ENCODE assay signal across 27 cellular contexts in genomic region chr3:174826069-174826468, GRCh38.
"Had no signal": no experiment of that assay in that cellular context is flagged by ENCODE, and none has a peak within 500 bp of the region (broad histone marks: within the 10 kb centered on the region; RNA-seq: fewer than 3 reads in every experiment).

No MANE protein-coding gene starts in this region.

- H3K36me3 ChIP-seq: colonic mucosa, esophagus muscularis mucosa, esophagus squamous epithelium, gastrocnemius medialis, gastroesophageal sphincter, heart left ventricle, heart right ventricle had no signal

- H3K27ac ChIP-seq: colonic mucosa, coronary artery, dorsolateral prefrontal cortex, epithelial cell of prostate, esophagus muscularis mucosa, esophagus squamous epithelium, foreskin keratinocyte, gastrocnemius medialis, gastroesophageal sphincter, heart left ventricle, heart right ventricle had no signal

- H3K9me3 ChIP-seq: colonic mucosa, esophagus muscularis mucosa, esophagus squamous epithelium, gastrocnemius medialis, gastroesophageal sphincter had no signal

- FAIRE-seq: colon, endothelial cell of umbilical vein, frontal cortex had no signal

- DNase-seq: colonic mucosa; cortex of kidney; dermis blood vessel endothelial cell; dorsolateral prefrontal cortex; effector CD4-positive, alpha-beta T cell; effector CD8-positive, alpha-beta T cell; effector memory CD4-positive, alpha-beta T cell; effector memory CD8-positive, alpha-beta T cell; endodermal cell; erythroblast; esophagus squamous epithelium; foreskin fibroblast; foreskin keratinocyte; foreskin melanocyte; gastrocnemius medialis; glutamatergic neuron; head of caudate nucleus; heart left ventricle; heart right ventricle had no signal

- H3K4me1 ChIP-seq: colonic mucosa, esophagus muscularis mucosa, esophagus squamous epithelium, gastrocnemius medialis, gastroesophageal sphincter had no signal

- ATAC-seq: effector memory CD8-positive, alpha-beta T cell; esophagus mucosa; foreskin keratinocyte; gastrocnemius medialis; gastroesophageal sphincter; heart left ventricle; heart right ventricle had no signal

- H3K4me3 ChIP-seq: colonic mucosa, coronary artery, dorsolateral prefrontal cortex, esophagus muscularis mucosa, esophagus squamous epithelium, gastrocnemius medialis, gastroesophageal sphincter, heart left ventricle, heart right ventricle had no signal

- H3K27me3 ChIP-seq: colonic mucosa, dorsolateral prefrontal cortex, esophagus muscularis mucosa, esophagus squamous epithelium, foreskin keratinocyte, gastrocnemius medialis, gastroesophageal sphincter, heart left ventricle, heart right ventricle had no signal
